1 cellular context compared by ENCODE assay signal in the genomic region with DNA sequence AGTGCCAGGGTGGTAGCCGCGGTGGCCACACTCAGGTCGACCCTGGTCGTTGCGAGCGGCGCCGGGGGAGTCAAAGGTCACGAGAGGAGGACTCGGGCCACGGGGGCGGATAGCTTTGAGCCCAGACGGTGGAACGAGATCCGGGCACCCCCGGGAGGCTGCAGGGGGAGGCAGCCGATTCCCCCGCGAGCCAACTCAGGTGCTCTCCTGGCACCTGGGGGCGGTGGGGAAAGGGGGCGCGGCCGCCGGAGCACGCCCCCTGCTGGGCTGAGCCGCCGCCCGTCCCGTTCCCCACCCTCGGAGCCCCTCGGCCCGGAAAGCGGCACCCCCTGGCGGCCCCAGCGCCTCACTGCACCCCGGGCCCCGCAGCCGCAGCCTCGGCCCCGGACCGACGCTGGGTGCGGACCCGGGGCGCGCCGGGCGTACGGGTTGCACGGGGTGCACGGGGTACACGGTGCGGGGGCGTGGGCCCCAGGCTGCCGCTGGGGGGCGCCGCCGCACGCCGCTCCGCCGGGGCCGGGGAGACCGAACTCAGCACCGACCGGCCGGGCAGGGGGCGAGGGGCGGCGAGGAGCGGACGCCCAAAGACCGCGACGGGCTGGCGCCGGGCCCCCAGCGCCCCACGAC.
A peak's percentile ranks its signal among the peaks of the same experiment; 100 is the strongest.
TF ChIP-seq lines count a peak whose summit lies in the region.

No MANE protein-coding gene starts in this region.

TF ChIP-seq in HepG2, 621 proteins besides CTCF, POLR2A, EP300 and RAD21 (continued from another document and continues in another):
- TF ChIP-seq, protein P1, sequence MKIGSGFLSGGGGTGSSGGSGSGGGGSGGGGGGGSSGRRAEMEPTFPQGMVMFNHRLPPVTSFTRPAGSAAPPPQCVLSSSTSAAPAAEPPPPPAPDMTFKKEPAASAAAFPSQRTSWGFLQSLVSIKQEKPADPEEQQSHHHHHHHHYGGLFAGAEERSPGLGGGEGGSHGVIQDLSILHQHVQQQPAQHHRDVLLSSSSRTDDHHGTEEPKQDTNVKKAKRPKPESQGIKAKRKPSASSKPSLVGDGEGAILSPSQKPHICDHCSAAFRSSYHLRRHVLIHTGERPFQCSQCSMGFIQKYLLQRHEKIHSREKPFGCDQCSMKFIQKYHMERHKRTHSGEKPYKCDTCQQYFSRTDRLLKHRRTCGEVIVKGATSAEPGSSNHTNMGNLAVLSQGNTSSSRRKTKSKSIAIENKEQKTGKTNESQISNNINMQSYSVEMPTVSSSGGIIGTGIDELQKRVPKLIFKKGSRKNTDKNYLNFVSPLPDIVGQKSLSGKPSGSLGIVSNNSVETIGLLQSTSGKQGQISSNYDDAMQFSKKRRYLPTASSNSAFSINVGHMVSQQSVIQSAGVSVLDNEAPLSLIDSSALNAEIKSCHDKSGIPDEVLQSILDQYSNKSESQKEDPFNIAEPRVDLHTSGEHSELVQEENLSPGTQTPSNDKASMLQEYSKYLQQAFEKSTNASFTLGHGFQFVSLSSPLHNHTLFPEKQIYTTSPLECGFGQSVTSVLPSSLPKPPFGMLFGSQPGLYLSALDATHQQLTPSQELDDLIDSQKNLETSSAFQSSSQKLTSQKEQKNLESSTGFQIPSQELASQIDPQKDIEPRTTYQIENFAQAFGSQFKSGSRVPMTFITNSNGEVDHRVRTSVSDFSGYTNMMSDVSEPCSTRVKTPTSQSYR (CRISPR knock-in tag; IDR thresholded peaks at IDR 0.05; ENCODE audit: borderline replicate concordance) = no peak
- TF ChIP-seq ATAD3A (CRISPR knock-in tag; IDR thresholded peaks at IDR 0.05) = no peak
- no peak for TF ChIP-seq NFYB (CRISPR knock-in tag; IDR thresholded peaks at IDR 0.05)
- TF ChIP-seq TMF1 (CRISPR knock-in tag; IDR thresholded peaks at IDR 0.05; ENCODE audit: low read depth) = no peak
- TF ChIP-seq, protein P2, sequence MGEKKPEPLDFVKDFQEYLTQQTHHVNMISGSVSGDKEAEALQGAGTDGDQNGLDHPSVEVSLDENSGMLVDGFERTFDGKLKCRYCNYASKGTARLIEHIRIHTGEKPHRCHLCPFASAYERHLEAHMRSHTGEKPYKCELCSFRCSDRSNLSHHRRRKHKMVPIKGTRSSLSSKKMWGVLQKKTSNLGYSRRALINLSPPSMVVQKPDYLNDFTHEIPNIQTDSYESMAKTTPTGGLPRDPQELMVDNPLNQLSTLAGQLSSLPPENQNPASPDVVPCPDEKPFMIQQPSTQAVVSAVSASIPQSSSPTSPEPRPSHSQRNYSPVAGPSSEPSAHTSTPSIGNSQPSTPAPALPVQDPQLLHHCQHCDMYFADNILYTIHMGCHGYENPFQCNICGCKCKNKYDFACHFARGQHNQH (CRISPR knock-in tag; IDR thresholded peaks at IDR 0.05) = no peak
- TF ChIP-seq ZNF354B (CRISPR knock-in tag; IDR thresholded peaks at IDR 0.05) = no peak
- TF ChIP-seq JUN (CRISPR knock-in tag; IDR thresholded peaks at IDR 0.05) = no peak
- TF ChIP-seq ZNF557 (CRISPR knock-in tag; IDR thresholded peaks at IDR 0.05) = no peak
- TF ChIP-seq HNRNPH1 (optimal IDR thresholded peaks at IDR 0.05; ENCODE audit: low read depth, low read length) = no peak
- TF ChIP-seq REXO4 (CRISPR knock-in tag; IDR thresholded peaks at IDR 0.05; ENCODE audit: borderline replicate concordance) = no peak
- TF ChIP-seq, protein P3, sequence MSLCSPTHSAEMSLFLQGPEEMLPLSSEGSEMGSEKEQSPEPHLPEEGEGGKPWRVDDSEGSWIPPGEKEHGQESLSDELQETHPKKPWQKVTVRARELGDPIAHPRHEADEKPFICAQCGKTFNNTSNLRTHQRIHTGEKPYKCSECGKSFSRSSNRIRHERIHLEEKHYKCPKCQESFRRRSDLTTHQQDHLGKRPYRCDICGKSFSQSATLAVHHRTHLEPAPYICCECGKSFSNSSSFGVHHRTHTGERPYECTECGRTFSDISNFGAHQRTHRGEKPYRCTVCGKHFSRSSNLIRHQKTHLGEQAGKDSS (CRISPR knock-in tag; IDR thresholded peaks at IDR 0.05; ENCODE audit: borderline replicate concordance, low read depth) = 0 out of 2 replicates have a peak, but pooled peaks have one; percentile 37
- no peak; the same call in none of the 2 replicates for TF ChIP-seq SPEN (CRISPR knock-in tag; IDR thresholded peaks at IDR 0.05; ENCODE audit: low read depth)
- TF ChIP-seq CCAR2 (optimal IDR thresholded peaks at IDR 0.05; ENCODE audit: low read depth, low read length) = no peak
- TF ChIP-seq ZNF674 (CRISPR knock-in tag; IDR thresholded peaks at IDR 0.05; ENCODE audit: low read depth) = no peak
- no peak for TF ChIP-seq MAFF (IDR thresholded peaks at IDR 0.05; ENCODE audit: low read depth, low read length)
- TF ChIP-seq, protein P4, sequence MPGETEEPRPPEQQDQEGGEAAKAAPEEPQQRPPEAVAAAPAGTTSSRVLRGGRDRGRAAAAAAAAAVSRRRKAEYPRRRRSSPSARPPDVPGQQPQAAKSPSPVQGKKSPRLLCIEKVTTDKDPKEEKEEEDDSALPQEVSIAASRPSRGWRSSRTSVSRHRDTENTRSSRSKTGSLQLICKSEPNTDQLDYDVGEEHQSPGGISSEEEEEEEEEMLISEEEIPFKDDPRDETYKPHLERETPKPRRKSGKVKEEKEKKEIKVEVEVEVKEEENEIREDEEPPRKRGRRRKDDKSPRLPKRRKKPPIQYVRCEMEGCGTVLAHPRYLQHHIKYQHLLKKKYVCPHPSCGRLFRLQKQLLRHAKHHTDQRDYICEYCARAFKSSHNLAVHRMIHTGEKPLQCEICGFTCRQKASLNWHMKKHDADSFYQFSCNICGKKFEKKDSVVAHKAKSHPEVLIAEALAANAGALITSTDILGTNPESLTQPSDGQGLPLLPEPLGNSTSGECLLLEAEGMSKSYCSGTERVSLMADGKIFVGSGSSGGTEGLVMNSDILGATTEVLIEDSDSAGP (CRISPR knock-in tag; IDR thresholded peaks at IDR 0.05; ENCODE audit: borderline replicate concordance) = no peak; the same call in 1 of the 2 replicates
- 0 out of 2 replicates have a peak, but pooled peaks have one; percentile 20 for TF ChIP-seq FOXA3 (CRISPR knock-in tag; IDR thresholded peaks at IDR 0.05)
- no peak for TF ChIP-seq DNMT1 (CRISPR knock-in tag; IDR thresholded peaks at IDR 0.05)
- TF ChIP-seq, protein P5, sequence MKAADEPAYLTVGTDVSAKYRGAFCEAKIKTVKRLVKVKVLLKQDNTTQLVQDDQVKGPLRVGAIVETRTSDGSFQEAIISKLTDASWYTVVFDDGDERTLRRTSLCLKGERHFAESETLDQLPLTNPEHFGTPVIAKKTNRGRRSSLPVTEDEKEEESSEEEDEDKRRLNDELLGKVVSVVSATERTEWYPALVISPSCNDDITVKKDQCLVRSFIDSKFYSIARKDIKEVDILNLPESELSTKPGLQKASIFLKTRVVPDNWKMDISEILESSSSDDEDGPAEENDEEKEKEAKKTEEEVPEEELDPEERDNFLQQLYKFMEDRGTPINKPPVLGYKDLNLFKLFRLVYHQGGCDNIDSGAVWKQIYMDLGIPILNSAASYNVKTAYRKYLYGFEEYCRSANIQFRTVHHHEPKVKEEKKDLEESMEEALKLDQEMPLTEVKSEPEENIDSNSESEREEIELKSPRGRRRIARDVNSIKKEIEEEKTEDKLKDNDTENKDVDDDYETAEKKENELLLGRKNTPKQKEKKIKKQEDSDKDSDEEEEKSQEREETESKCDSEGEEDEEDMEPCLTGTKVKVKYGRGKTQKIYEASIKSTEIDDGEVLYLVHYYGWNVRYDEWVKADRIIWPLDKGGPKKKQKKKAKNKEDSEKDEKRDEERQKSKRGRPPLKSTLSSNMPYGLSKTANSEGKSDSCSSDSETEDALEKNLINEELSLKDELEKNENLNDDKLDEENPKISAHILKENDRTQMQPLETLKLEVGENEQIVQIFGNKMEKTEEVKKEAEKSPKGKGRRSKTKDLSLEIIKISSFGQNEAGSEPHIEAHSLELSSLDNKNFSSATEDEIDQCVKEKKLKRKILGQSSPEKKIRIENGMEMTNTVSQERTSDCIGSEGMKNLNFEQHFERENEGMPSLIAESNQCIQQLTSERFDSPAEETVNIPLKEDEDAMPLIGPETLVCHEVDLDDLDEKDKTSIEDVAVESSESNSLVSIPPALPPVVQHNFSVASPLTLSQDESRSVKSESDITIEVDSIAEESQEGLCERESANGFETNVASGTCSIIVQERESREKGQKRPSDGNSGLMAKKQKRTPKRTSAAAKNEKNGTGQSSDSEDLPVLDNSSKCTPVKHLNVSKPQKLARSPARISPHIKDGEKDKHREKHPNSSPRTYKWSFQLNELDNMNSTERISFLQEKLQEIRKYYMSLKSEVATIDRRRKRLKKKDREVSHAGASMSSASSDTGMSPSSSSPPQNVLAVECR (CRISPR knock-in tag; IDR thresholded peaks at IDR 0.05; ENCODE audit: borderline replicate concordance) = peak; percentile 65; the same call in 1 of the 2 replicates
- TF ChIP-seq, protein P6, sequence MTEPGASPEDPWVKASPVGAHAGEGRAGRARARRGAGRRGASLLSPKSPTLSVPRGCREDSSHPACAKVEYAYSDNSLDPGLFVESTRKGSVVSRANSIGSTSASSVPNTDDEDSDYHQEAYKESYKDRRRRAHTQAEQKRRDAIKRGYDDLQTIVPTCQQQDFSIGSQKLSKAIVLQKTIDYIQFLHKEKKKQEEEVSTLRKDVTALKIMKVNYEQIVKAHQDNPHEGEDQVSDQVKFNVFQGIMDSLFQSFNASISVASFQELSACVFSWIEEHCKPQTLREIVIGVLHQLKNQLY (CRISPR knock-in tag; IDR thresholded peaks at IDR 0.05) = no peak
- no peak; the same call in 1 of the 2 replicates for TF ChIP-seq IRF2 (CRISPR knock-in tag; IDR thresholded peaks at IDR 0.05)
- no peak for TF ChIP-seq ZNF451 (CRISPR knock-in tag; IDR thresholded peaks at IDR 0.05)
- no peak for TF ChIP-seq U2AF2 (IDR thresholded peaks at IDR 0.05; ENCODE audit: low read depth, low read length)
- TF ChIP-seq SRSF1 (optimal IDR thresholded peaks at IDR 0.05; ENCODE audit: low read depth, low read length) = no peak
- 0 out of 2 replicates have a peak, but pooled peaks have one; percentile 42 for TF ChIP-seq ZNF329 (CRISPR knock-in tag; IDR thresholded peaks at IDR 0.05; ENCODE audit: low read depth)
- no peak for TF ChIP-seq THYN1 (CRISPR knock-in tag; IDR thresholded peaks at IDR 0.05; ENCODE audit: borderline replicate concordance, low read depth)
- TF ChIP-seq, protein P7, sequence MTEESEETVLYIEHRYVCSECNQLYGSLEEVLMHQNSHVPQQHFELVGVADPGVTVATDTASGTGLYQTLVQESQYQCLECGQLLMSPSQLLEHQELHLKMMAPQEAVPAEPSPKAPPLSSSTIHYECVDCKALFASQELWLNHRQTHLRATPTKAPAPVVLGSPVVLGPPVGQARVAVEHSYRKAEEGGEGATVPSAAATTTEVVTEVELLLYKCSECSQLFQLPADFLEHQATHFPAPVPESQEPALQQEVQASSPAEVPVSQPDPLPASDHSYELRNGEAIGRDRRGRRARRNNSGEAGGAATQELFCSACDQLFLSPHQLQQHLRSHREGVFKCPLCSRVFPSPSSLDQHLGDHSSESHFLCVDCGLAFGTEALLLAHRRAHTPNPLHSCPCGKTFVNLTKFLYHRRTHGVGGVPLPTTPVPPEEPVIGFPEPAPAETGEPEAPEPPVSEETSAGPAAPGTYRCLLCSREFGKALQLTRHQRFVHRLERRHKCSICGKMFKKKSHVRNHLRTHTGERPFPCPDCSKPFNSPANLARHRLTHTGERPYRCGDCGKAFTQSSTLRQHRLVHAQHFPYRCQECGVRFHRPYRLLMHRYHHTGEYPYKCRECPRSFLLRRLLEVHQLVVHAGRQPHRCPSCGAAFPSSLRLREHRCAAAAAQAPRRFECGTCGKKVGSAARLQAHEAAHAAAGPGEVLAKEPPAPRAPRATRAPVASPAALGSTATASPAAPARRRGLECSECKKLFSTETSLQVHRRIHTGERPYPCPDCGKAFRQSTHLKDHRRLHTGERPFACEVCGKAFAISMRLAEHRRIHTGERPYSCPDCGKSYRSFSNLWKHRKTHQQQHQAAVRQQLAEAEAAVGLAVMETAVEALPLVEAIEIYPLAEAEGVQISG (CRISPR knock-in tag; IDR thresholded peaks at IDR 0.05) = peak; percentile 77
- TF ChIP-seq, protein P8, sequence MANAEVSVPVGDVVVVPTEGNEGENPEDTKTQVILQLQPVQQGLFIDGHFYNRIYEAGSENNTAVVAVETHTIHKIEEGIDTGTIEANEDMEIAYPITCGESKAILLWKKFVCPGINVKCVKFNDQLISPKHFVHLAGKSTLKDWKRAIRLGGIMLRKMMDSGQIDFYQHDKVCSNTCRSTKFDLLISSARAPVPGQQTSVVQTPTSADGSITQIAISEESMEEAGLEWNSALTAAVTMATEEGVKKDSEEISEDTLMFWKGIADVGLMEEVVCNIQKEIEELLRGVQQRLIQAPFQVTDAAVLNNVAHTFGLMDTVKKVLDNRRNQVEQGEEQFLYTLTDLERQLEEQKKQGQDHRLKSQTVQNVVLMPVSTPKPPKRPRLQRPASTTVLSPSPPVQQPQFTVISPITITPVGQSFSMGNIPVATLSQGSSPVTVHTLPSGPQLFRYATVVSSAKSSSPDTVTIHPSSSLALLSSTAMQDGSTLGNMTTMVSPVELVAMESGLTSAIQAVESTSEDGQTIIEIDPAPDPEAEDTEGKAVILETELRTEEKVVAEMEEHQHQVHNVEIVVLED (CRISPR knock-in tag; IDR thresholded peaks at IDR 0.05; ENCODE audit: borderline replicate concordance) = no peak
- no peak for TF ChIP-seq ZNF44 (CRISPR knock-in tag; IDR thresholded peaks at IDR 0.05)
- TF ChIP-seq TP53 (CRISPR knock-in tag; conservative IDR thresholded peaks at IDR 0.05) = no peak
- no peak for TF ChIP-seq ZNF883 (CRISPR knock-in tag; IDR thresholded peaks at IDR 0.05; ENCODE audit: not compliant biosample characterization)
- TF ChIP-seq TEAD2 (CRISPR knock-in tag; IDR thresholded peaks at IDR 0.05) = no peak
- TF ChIP-seq, protein P9, sequence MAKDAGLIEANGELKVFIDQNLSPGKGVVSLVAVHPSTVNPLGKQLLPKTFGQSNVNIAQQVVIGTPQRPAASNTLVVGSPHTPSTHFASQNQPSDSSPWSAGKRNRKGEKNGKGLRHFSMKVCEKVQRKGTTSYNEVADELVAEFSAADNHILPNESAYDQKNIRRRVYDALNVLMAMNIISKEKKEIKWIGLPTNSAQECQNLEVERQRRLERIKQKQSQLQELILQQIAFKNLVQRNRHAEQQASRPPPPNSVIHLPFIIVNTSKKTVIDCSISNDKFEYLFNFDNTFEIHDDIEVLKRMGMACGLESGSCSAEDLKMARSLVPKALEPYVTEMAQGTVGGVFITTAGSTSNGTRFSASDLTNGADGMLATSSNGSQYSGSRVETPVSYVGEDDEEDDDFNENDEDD (CRISPR knock-in tag; IDR thresholded peaks at IDR 0.05; ENCODE audit: borderline replicate concordance) = no peak
- peak; percentile 20; the same call in 1 of the 2 replicates for TF ChIP-seq HDAC1 (CRISPR knock-in tag; IDR thresholded peaks at IDR 0.05)
- TF ChIP-seq, protein P10, sequence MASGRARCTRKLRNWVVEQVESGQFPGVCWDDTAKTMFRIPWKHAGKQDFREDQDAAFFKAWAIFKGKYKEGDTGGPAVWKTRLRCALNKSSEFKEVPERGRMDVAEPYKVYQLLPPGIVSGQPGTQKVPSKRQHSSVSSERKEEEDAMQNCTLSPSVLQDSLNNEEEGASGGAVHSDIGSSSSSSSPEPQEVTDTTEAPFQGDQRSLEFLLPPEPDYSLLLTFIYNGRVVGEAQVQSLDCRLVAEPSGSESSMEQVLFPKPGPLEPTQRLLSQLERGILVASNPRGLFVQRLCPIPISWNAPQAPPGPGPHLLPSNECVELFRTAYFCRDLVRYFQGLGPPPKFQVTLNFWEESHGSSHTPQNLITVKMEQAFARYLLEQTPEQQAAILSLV (CRISPR knock-in tag; IDR thresholded peaks at IDR 0.05; ENCODE audit: borderline replicate concordance) = peak; percentile 54; the same call in 1 of the 2 replicates
- no peak for TF ChIP-seq YEATS4 (CRISPR knock-in tag; IDR thresholded peaks at IDR 0.05; ENCODE audit: borderline replicate concordance)
